Comparison of ENCODE assay signal across 8 cellular contexts in genomic region chr16:3134338-3135119, GRCh38. TPM values are rescaled to one million over a fixed set of nuclear protein-coding genes. Genes with fewer than 3 reads are reported as not detected.
DNase-seq lines count a peak whose midpoint lies in the region; ATAC-seq and TF ChIP-seq lines count a peak whose summit lies in the region.

A gene with protein sequence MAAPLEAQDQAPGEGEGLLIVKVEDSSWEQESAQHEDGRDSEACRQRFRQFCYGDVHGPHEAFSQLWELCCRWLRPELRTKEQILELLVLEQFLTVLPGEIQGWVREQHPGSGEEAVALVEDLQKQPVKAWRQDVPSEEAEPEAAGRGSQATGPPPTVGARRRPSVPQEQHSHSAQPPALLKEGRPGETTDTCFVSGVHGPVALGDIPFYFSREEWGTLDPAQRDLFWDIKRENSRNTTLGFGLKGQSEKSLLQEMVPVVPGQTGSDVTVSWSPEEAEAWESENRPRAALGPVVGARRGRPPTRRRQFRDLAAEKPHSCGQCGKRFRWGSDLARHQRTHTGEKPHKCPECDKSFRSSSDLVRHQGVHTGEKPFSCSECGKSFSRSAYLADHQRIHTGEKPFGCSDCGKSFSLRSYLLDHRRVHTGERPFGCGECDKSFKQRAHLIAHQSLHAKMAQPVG (plus strand): TSS chr16:3135029. CDS start chr16:3137281, 2,252 bp downstream.

- peak; percentile 96 for DNase-seq in GF-D8 (lab: John Stamatoyannopoulos, UW)
- peak; percentile 97 for DNase-seq in HFF-Myc (ENCODE audit: extremely low read depth, low read depth)
- DNase-seq in NAMALWA (ENCODE audit: low spot score) = peak; percentile 99
- DNase-seq in SK-MEL-5 (ENCODE audit: low read depth, low spot score) = peak; percentile 98
- DNase-seq in activated naive CD4-positive, alpha-beta T cell treated with Interleukin-2 at 50 U/mL for 16 hours = peak; percentile 92
- DNase-seq in substantia nigra (lab: John Stamatoyannopoulos, UW) = peak; percentile 58 to 98 (median 92)

- ATAC-seq in gastroesophageal sphincter = peak; percentile 99

- peak; percentile 57 to 75 for TF ChIP-seq POLR2A in gastroesophageal sphincter (IDR thresholded peaks at IDR 0.05)

- H3K4me1 ChIP-seq in gastroesophageal sphincter = peaks cover 0 to 57% (median 10%) of the 10 kb centered on the region in 3 donors
- H3K4me1 ChIP-seq in neutrophil (ENCODE audit: control insufficient read depth in 1 of 2, insufficient read depth in 1 of 2, low read depth in 1 of 2, low read length in 1 of 2) = peaks cover 33 to 43% of the 10 kb centered on the region in 2 experiments

- in situ Hi-C loops in SK-MEL-5 (cut with HindIII; ENCODE audit: low pct_unique_long_range_greater_than_20kb, low sequenced_read_pairs) = no loop called here

- no peak for TF ChIP-seq CTCF in HFF-Myc (IDR thresholded peaks at IDR 0.05; ENCODE audit: low read depth, low read length, missing control alignments)
- no peak for TF ChIP-seq CTCF in gastroesophageal sphincter (IDR thresholded peaks at IDR 0.05)
- peak; percentile 48 for TF ChIP-seq CTCF in neutrophil (IDR thresholded peaks at IDR 0.05)

- H3K27ac ChIP-seq in gastroesophageal sphincter = peak within 1 kb of the TSS; percentile 94 to 98 (median 96)
- peak within 1 kb of the TSS; percentile 94 for H3K27ac ChIP-seq in neutrophil
- H3K27ac ChIP-seq in substantia nigra (ENCODE audit: low read depth, low read length, poor library complexity, severe bottlenecking) = peak within 1 kb of the TSS; percentile 86

- WGBS in gastroesophageal sphincter (ENCODE audit: low coverage in 1 of 2), 2 donors = 0% methylated on average over 6 to 25 of the region's 62 CpGs

- TF ChIP-seq EP300 in gastroesophageal sphincter (IDR thresholded peaks at IDR 0.05) = no peak

- H3K36me3 ChIP-seq in gastroesophageal sphincter (peaks cover 0 to 44% of the 10 kb centered on the region in 2 donors), neutrophil (peaks cover 27% of the 10 kb centered on the region)

- no peaks in the 10 kb centered on the region for H3K27me3 ChIP-seq in gastroesophageal sphincter
- H3K27me3 ChIP-seq in neutrophil = no peaks in the 10 kb centered on the region

- H3K4me3 ChIP-seq in HFF-Myc (replicated peaks; ENCODE audit: low read depth, low read length) (peak within 1 kb of the TSS; percentile 98), gastroesophageal sphincter (peak within 1 kb of the TSS; percentile 68 to 94), neutrophil (ENCODE audit: low read depth in 1 of 2, low read length in 1 of 2) (peak within 1 kb of the TSS; percentile 66 to 88)

- H3K9me3 ChIP-seq in gastroesophageal sphincter = no peaks in the 10 kb centered on the region
- no peaks in the 10 kb centered on the region for H3K9me3 ChIP-seq in neutrophil

RNA-seq across cellular contexts. Expression of the gene that starts here (rescaled TPM):
- 0.85 and 1.8 TPM in 2 replicates for total RNA-seq in SK-MEL-5 (2014; rRNA removed; shearing (Covaris generic))
- polyA plus RNA-seq in SK-MEL-5 (2015; cell fraction: cytosol; rRNA removed) = 8.9 and 11.2 TPM in 2 replicates
- 10.4 and 15.7 TPM in 2 replicates for polyA plus RNA-seq in SK-MEL-5 (2015; cell fraction: nucleus; rRNA removed)
- 10 to 100 TPM in 2 of 4 donors, 1 to 10 TPM in 2; 3.6 to 22.3 (median 12.2) TPM for total RNA-seq in gastroesophageal sphincter

Comparison
In these comparisons a context has a peak if more than half of its experiments do, and no peak if none do; other contexts are left out.
1. Peak in every context shown above with its lines: DNase-seq, ATAC-seq, H3K4me3 ChIP-seq and H3K27ac ChIP-seq.